15 cellular contexts compared by ENCODE assay signal in the genomic region with DNA sequence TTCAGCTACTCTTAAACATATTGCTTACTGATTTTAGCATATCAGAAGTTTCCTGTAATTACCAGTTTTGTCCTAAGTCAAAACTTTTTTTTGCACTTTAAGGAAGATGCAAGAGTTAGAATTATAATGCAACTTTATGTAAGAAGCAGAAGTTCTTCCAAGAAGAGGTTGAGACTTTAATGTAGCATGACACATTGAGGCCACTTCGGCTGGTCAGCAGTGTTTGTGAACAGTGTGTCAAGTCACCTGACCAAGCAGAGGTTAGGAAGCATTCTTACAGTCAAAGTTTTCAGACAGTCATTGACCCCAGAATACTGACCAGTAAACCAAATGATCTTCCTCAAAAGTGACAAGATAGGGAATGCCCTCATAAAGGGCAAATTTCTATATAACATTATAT. TPM values are rescaled to one million over a fixed set of nuclear protein-coding genes. Genes with fewer than 3 reads are reported as not detected.
DNase-seq lines count a peak whose midpoint lies in the region; ATAC-seq and TF ChIP-seq lines count a peak whose summit lies in the region.
"Had no signal": no experiment of that assay in that cellular context is flagged by ENCODE, and none has a peak within 500 bp of the region (broad histone marks: within the 10 kb centered on the region; RNA-seq: fewer than 3 reads in every experiment).

No MANE protein-coding gene starts in this region.

- H3K27ac ChIP-seq in HL-60 (replicated peaks) (peak overlapping the region; percentile 58), cardiac muscle cell (peak overlapping the region; percentile 11), psoas muscle (peak overlapping the region; percentile 46)
- H3K27ac ChIP-seq: parathyroid adenoma, stomach had no signal

- POLR2A ChIA-PET in activated CD8-positive, alpha-beta T cell treated with anti-CD3 and anti-CD28 coated beads for 36 hours (lab: Charles Lee): interaction anchor here (1.0 kb wide), 1 partner anchor 61 kb away, joined by 3 read pairs; the partner anchor contains the start of gene TM7SF3

- DNase-seq in HL-60 (ENCODE audit: low read depth in 1 of 2, low spot score in 1 of 2) (peak in 1 of 2 experiments; percentile 52), T-helper 17 cell (no peak), cardiac muscle cell (ENCODE audit: low read depth in 1 of 2, low spot score in 1 of 2) (peak in 1 of 2 donors; percentile 35), psoas muscle (peak in 1 of 2 donors; percentile 47)
- no peak for DNase-seq in activated CD8-positive, alpha-beta T cell treated with anti-CD3 and anti-CD28 coated beads for 36 hours
- DNase-seq in activated T-helper 2 cell treated with anti-CD3 and anti-CD28 coated beads, Interferon-gamma antibody, Interleukin-2, Interleukin-4, amounts not matched to agents 10 μg/mL and 5 μg/mL and 100 μg/mL, durations not matched to agents 14 hours and 24 hours and 36 hours (ENCODE audit: low spot score): no peak
- DNase-seq: activated CD4-positive, alpha-beta T cell treated with anti-CD3 and anti-CD28 coated beads, Interleukin-2, amount 50 U/mL, for 48 hours; activated naive CD4-positive, alpha-beta T cell treated with anti-CD3 and anti-CD28 coated beads, Interleukin-2, amount 10 ng/mL, durations not matched to agents 7 days and 5 days; cortex of kidney; GOT3; NCI-H146; stimulated activated CD4-positive, alpha-beta T cell treated with anti-CD3 and anti-CD28 coated beads, Interleukin-2, amount 100 ng/mL, for 48 hours; stomach had no signal

- TF ChIP-seq CTCF in HL-60 (IDR thresholded peaks at IDR 0.05; ENCODE audit: insufficient read depth, low read length) (no peak), cardiac muscle cell (IDR thresholded peaks at IDR 0.05; ENCODE audit: low read depth, low read length) (no peak), psoas muscle (IDR thresholded peaks at IDR 0.05) (no peak)
- TF ChIP-seq CTCF in activated CD8-positive, alpha-beta T cell treated with anti-CD3 and anti-CD28 coated beads for 36 hours (IDR thresholded peaks at IDR 0.05): no peak

- peak overlapping the region; percentile 71 for H3K27ac Mint-ChIP-seq in T-helper 17 cell
- no peak overlapping the region for H3K27ac Mint-ChIP-seq in activated CD8-positive, alpha-beta T cell treated with anti-CD3 and anti-CD28 coated beads for 36 hours
- H3K27ac Mint-ChIP-seq in activated T-helper 2 cell treated with anti-CD3 and anti-CD28 coated beads, Interferon-gamma antibody, Interleukin-2, Interleukin-4, amounts not matched to agents 10 μg/mL and 5 μg/mL and 100 μg/mL, durations not matched to agents 14 hours and 24 hours and 36 hours: no peak overlapping the region
- H3K27ac Mint-ChIP-seq: activated naive CD4-positive, alpha-beta T cell treated with anti-CD3 and anti-CD28 coated beads, Interleukin-2, amount 10 ng/mL, durations not matched to agents 7 days and 5 days had no signal

- H3K4me3 ChIP-seq in HL-60 (replicated peaks; ENCODE audit: insufficient read depth, low read length) (peak overlapping the region; percentile 23; the same call in 1 of the 2 replicates), cardiac muscle cell (no peak overlapping the region), psoas muscle (peak overlapping the region; percentile 31)
- H3K4me3 ChIP-seq: stomach had no signal

- no peaks in the 10 kb centered on the region for H3K27me3 Mint-ChIP-seq in T-helper 17 cell
- no peaks in the 10 kb centered on the region for H3K27me3 Mint-ChIP-seq in activated CD8-positive, alpha-beta T cell treated with anti-CD3 and anti-CD28 coated beads for 36 hours
- H3K27me3 Mint-ChIP-seq in activated T-helper 2 cell treated with anti-CD3 and anti-CD28 coated beads, Interferon-gamma antibody, Interleukin-2, Interleukin-4, amounts not matched to agents 10 μg/mL and 5 μg/mL and 100 μg/mL, durations not matched to agents 14 hours and 24 hours and 36 hours (ENCODE audit: low read depth): no peaks in the 10 kb centered on the region
- H3K27me3 Mint-ChIP-seq: activated naive CD4-positive, alpha-beta T cell treated with anti-CD3 and anti-CD28 coated beads, Interleukin-2, amount 10 ng/mL, durations not matched to agents 7 days and 5 days had no signal

- H3K9me3 Mint-ChIP-seq in activated CD8-positive, alpha-beta T cell treated with anti-CD3 and anti-CD28 coated beads for 36 hours: peaks cover under 1% of the 10 kb centered on the region
- peaks cover 2% of the 10 kb centered on the region for H3K9me3 Mint-ChIP-seq in activated T-helper 2 cell treated with anti-CD3 and anti-CD28 coated beads, Interferon-gamma antibody, Interleukin-2, Interleukin-4, amounts not matched to agents 10 μg/mL and 5 μg/mL and 100 μg/mL, durations not matched to agents 14 hours and 24 hours and 36 hours

- intact Hi-C loops in psoas muscle (cut with DNase I): no loop called here
- intact Hi-C loops in activated CD8-positive, alpha-beta T cell treated with anti-CD3 and anti-CD28 coated beads for 36 hours (cut with micrococcal nuclease): no loop called here
- intact Hi-C loops in activated T-helper 2 cell treated with anti-CD3 and anti-CD28 coated beads, Interferon-gamma antibody, Interleukin-2, Interleukin-4, amounts not matched to agents 10 μg/mL and 5 μg/mL and 100 μg/mL, durations not matched to agents 14 hours and 24 hours and 36 hours (cut with micrococcal nuclease): no loop called here

- H3K36me3 ChIP-seq in cardiac muscle cell (peaks cover 21% of the 10 kb centered on the region), psoas muscle (ENCODE audit: insufficient read depth in 1 of 2, low read depth in 1 of 2) (peaks cover 0 to 30% of the 10 kb centered on the region in 2 donors)

- H3K4me1 ChIP-seq in cardiac muscle cell (ENCODE audit: low read depth) (peaks cover 8% of the 10 kb centered on the region), psoas muscle (peaks cover 13% of the 10 kb centered on the region)

- H3K27me3 ChIP-seq in HL-60 (ENCODE audit: insufficient read depth, poor library complexity, severe bottlenecking) (no peaks in the 10 kb centered on the region), cardiac muscle cell (no peaks in the 10 kb centered on the region), psoas muscle (ENCODE audit: insufficient read depth in 3 of 3, low read length in 2 of 3) (no peaks in the 10 kb centered on the region)
- H3K27me3 ChIP-seq: stomach had no signal

- WGBS in psoas muscle, 3 donors: 22 to 40% (median 25%) methylated on average over 1 of the region's 1 CpG

- H3K4me3 Mint-ChIP-seq in T-helper 17 cell: no peak overlapping the region
- H3K4me3 Mint-ChIP-seq in activated CD8-positive, alpha-beta T cell treated with anti-CD3 and anti-CD28 coated beads for 36 hours: no peak overlapping the region
- H3K4me3 Mint-ChIP-seq in activated T-helper 2 cell treated with anti-CD3 and anti-CD28 coated beads, Interferon-gamma antibody, Interleukin-2, Interleukin-4, amounts not matched to agents 10 μg/mL and 5 μg/mL and 100 μg/mL, durations not matched to agents 14 hours and 24 hours and 36 hours (ENCODE audit: low read depth): no peak overlapping the region
- H3K4me3 Mint-ChIP-seq: activated naive CD4-positive, alpha-beta T cell treated with anti-CD3 and anti-CD28 coated beads, Interleukin-2, amount 10 ng/mL, durations not matched to agents 7 days and 5 days had no signal

- H3K9me3 ChIP-seq in T-helper 17 cell (ENCODE audit: control insufficient read depth, low read length, poor library complexity, severe bottlenecking) (no peaks in the 10 kb centered on the region), cardiac muscle cell (ENCODE audit: low read depth) (no peaks in the 10 kb centered on the region), psoas muscle (no peaks in the 10 kb centered on the region)

- CTCF ChIA-PET in activated CD8-positive, alpha-beta T cell treated with anti-CD3 and anti-CD28 coated beads for 36 hours (lab: Charles Lee): no interaction called here

- peaks cover 29% of the 10 kb centered on the region for H3K4me1 Mint-ChIP-seq in T-helper 17 cell
- peaks cover 32% of the 10 kb centered on the region for H3K4me1 Mint-ChIP-seq in activated CD8-positive, alpha-beta T cell treated with anti-CD3 and anti-CD28 coated beads for 36 hours (ENCODE audit: low read depth)
- peaks cover 15% of the 10 kb centered on the region for H3K4me1 Mint-ChIP-seq in activated T-helper 2 cell treated with anti-CD3 and anti-CD28 coated beads, Interferon-gamma antibody, Interleukin-2, Interleukin-4, amounts not matched to agents 10 μg/mL and 5 μg/mL and 100 μg/mL, durations not matched to agents 14 hours and 24 hours and 36 hours (ENCODE audit: low read depth)

- no peak for ATAC-seq in T-helper 17 cell
- ATAC-seq in psoas muscle: peak; percentile 81 to 96 (median 92)
- ATAC-seq in activated CD8-positive, alpha-beta T cell treated with anti-CD3 and anti-CD28 coated beads for 36 hours: no peak
- ATAC-seq in HG02970 (IDR thresholded peaks at IDR 0.05; ENCODE audit: low FRiP score, unreplicated experiment): no peak

- H3K36me3 Mint-ChIP-seq in T-helper 17 cell (ENCODE audit: low read depth): peaks cover 7% of the 10 kb centered on the region
- H3K36me3 Mint-ChIP-seq in activated CD8-positive, alpha-beta T cell treated with anti-CD3 and anti-CD28 coated beads for 36 hours (ENCODE audit: low read depth): peaks cover 38% of the 10 kb centered on the region
- peaks cover 62% of the 10 kb centered on the region for H3K36me3 Mint-ChIP-seq in activated T-helper 2 cell treated with anti-CD3 and anti-CD28 coated beads, Interferon-gamma antibody, Interleukin-2, Interleukin-4, amounts not matched to agents 10 μg/mL and 5 μg/mL and 100 μg/mL, durations not matched to agents 14 hours and 24 hours and 36 hours (ENCODE audit: low read depth)

RNA-seq across cellular contexts. Expression of gene FGFR1OP2, which starts 15.2 kb away (rescaled TPM):
- total RNA-seq in T-helper 17 cell (10 to 100 TPM; 50.8 to 56.1 TPM), cardiac muscle cell (37.1 and 59.1 TPM in 2 replicates), psoas muscle (10 to 100 TPM; 26.0 to 31.3 (median 28.4) TPM)
- polyA plus RNA-seq in cardiac muscle cell (27.4 and 28.3 TPM in 2 replicates), psoas muscle (10 to 100 TPM; 18.0 to 40.5 (median 20.7) TPM)
- total RNA-seq in activated CD8-positive, alpha-beta T cell treated with anti-CD3 and anti-CD28 coated beads for 36 hours: 10 to 100 TPM; 72.4 to 75.1 TPM
- 48.4 and 49.0 TPM in 2 replicates for total RNA-seq in activated T-helper 2 cell treated with anti-CD3 and anti-CD28 coated beads, Interferon-gamma antibody, Interleukin-2, Interleukin-4, amounts not matched to agents 10 μg/mL and 5 μg/mL and 100 μg/mL, durations not matched to agents 14 hours and 24 hours and 36 hours

RNA-seq across cellular contexts. Expression of gene INTS13, which starts 15.7 kb away (rescaled TPM):
- 10 to 100 TPM; 21.2 to 24.7 TPM for total RNA-seq in T-helper 17 cell
- total RNA-seq in cardiac muscle cell: 17.8 and 21.0 TPM in 2 replicates
- 18.9 and 33.9 TPM in 2 replicates for polyA plus RNA-seq in cardiac muscle cell
- 10 to 100 TPM; 21.3 to 29.6 (median 23.7) TPM for total RNA-seq in psoas muscle
- polyA plus RNA-seq in psoas muscle: 10 to 100 TPM; 21.0 to 35.4 (median 24.6) TPM
- 100 to 1,000 TPM; 102 to 115 TPM for total RNA-seq in activated CD8-positive, alpha-beta T cell treated with anti-CD3 and anti-CD28 coated beads for 36 hours
- 54.4 and 65.7 TPM in 2 replicates for total RNA-seq in activated T-helper 2 cell treated with anti-CD3 and anti-CD28 coated beads, Interferon-gamma antibody, Interleukin-2, Interleukin-4, amounts not matched to agents 10 μg/mL and 5 μg/mL and 100 μg/mL, durations not matched to agents 14 hours and 24 hours and 36 hours

Comparison
In these comparisons a context has a peak if more than half of its experiments do, and no peak if none do; other contexts are left out.
1. ATAC-seq: peak in psoas muscle (4 of 4); none in T-helper 17 cell (single experiment), activated CD8-positive, alpha-beta T cell treated with anti-CD3 and anti-CD28 coated beads for 36 hours (single experiment) and HG02970 (single experiment).
2. Peak in every context shown above with its lines, with median percentiles within 50 percentile points of each other: H3K27ac ChIP-seq.